Comparison of ENCODE assay signal across 8 cellular contexts in the genomic region with DNA sequence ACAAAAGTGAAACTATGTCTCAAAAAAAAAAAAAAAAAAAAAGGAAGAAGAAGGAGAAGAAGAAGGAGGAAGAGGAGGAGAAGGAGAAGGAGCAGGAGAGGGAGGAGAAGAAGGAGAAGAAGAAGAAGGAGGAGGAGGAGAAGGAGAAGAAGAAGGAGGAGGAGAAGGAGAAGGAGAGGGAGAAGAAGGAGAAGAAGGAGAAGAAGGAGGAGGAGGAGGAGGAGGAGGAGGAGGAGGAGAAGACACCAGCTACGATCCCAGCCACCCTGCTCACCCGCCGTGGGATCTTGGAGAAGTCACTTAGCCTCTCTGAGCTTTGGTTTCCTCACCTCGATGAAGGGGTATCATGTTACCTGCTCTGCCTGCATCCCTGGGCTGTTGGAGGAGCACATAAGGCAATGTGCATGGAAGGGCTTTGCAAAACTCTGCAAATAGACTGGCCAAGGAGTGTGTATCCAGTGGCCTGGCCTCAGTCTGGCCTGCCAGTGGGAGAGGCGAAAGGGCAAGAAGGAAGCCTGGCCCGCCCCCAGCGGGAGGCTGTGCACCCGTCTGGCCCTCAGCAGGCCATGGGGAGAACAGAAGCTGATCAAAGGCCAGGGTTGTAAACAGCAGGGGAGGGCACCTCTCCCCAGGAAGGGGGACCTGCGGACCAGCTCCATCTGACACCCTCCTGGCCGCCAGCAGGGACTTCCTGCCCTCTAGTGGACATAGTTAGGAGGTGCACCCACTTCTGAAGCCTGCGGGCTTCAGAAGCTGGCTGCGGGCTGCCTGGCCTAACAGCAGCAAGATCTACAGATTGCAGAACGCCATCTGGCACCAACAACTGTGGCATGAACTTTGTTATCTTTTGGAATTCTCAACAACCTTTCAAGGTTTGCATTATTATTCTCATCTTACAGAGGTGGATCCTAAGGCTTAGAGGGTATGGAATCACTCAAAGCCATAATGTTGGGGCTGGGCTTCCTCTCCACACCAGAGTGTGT.
DNase-seq lines count a peak whose midpoint lies in the region; ATAC-seq and TF ChIP-seq lines count a peak whose summit lies in the region.

No MANE protein-coding gene starts in this region.

- H3K4me3 ChIP-seq in HL-60 (replicated peaks; ENCODE audit: insufficient read depth, low read length): no peak overlapping the region

- no peak overlapping the region for H3K27ac Mint-ChIP-seq in memory B cell

- ATAC-seq in memory B cell (ENCODE audit: low read depth) (peak; percentile 56), HG03139 (IDR thresholded peaks at IDR 0.05; ENCODE audit: unreplicated experiment) (no peak)

- peaks cover 25% of the 10 kb centered on the region for H3K27me3 Mint-ChIP-seq in memory B cell

- no peak overlapping the region for H3K4me3 Mint-ChIP-seq in memory B cell

- no peaks in the 10 kb centered on the region for H3K36me3 Mint-ChIP-seq in memory B cell

- no peak overlapping the region for H3K27ac ChIP-seq in HL-60 (replicated peaks)

- H3K27me3 ChIP-seq in HL-60 (ENCODE audit: insufficient read depth, poor library complexity, severe bottlenecking): peaks cover 21% of the 10 kb centered on the region

- DNase-seq in EH (ENCODE audit: low read depth) (peak; percentile 65), HL-60 (ENCODE audit: low read depth in 1 of 2, low spot score in 1 of 2) (peak; percentile 35 to 52), NCI-H748 treated with DMSO at 0.1 percent for 48 hours (lab: John Stamatoyannopoulos, UW) (peak; percentile 54), ecto neural progenitor cell (ENCODE audit: low spot score) (peak; percentile 83), memory B cell (ENCODE audit: low spot score in 2 of 2) (peak; percentile 69 to 75)
- peak; percentile 49 to 51 for DNase-seq in activated CD4-positive, alpha-beta T cell treated with anti-CD3 and anti-CD28 coated beads, Interleukin-2, amount 50 U/mL, for 4 hours
- peak; percentile 45 for DNase-seq in stimulated activated CD8-positive, alpha-beta memory T cell treated with anti-CD3 and anti-CD28 coated beads, Interleukin-15, amount 100 ng/mL, for 48 hours (ENCODE audit: low read depth in 2 of 2)

- peak; percentile 82 for TF ChIP-seq CTCF in HL-60 (IDR thresholded peaks at IDR 0.05; ENCODE audit: insufficient read depth, low read length)

- no peaks in the 10 kb centered on the region for H3K9me3 Mint-ChIP-seq in memory B cell

- peaks cover 23% of the 10 kb centered on the region for H3K4me1 Mint-ChIP-seq in memory B cell
